Comparison of ENCODE assay signal across 16 cellular contexts in the genomic region with DNA sequence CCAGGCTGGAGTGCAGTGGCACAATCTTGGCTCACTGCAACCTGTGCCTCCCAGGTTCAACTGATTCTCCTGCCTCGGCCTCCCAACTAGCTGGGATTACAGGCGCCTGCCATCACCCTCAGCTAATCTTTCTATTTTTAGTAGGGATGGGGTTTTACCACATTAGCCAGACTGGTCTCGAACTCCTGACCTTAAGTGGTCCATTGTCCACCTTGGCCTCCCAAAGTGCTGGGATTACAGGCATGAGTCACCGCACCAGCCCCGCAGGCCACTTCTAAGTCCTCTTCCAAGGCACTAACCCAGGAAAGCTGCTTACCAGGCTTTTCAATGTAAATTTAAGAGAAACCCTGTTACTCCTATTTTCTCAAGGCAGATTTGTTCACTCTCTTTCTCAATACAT. TPM values are rescaled to one million over a fixed set of nuclear protein-coding genes. Genes with fewer than 3 reads are reported as not detected.
DNase-seq lines count a peak whose midpoint lies in the region; ATAC-seq lines count a peak whose summit lies in the region.
"Had no signal": no experiment of that assay in that cellular context is flagged by ENCODE, and none has a peak within 500 bp of the region (broad histone marks: within the 10 kb centered on the region; RNA-seq: fewer than 3 reads in every experiment).

No MANE protein-coding gene starts in this region.

- ATAC-seq in activated CD8-positive, alpha-beta T cell treated with anti-CD3 and anti-CD28 coated beads, Interleukin-2, amount 10 ng/mL, durations not matched to agents 7 days and 5 days, result no peak
- no peak for ATAC-seq in HG02884 (IDR thresholded peaks at IDR 0.05; ENCODE audit: unreplicated experiment)

- peak overlapping the region; percentile 25 for H3K27ac Mint-ChIP-seq in activated CD8-positive, alpha-beta T cell treated with anti-CD3 and anti-CD28 coated beads, Interleukin-2, amount 10 ng/mL, durations not matched to agents 7 days and 5 days
- H3K27ac Mint-ChIP-seq: T-helper 1 cell treated with Interleukin-12 subunit alpha and Interleukin-12 subunit beta and Interleukin-4 antibody, amounts not matched to agents 30 μg/mL and 1 μg/mL, for 36 hours had no signal

- H3K9me3 ChIP-seq in HUES64 (ENCODE audit: insufficient read depth, low read depth, low read length), result no peaks in the 10 kb centered on the region
- H3K9me3 ChIP-seq: BLaER1 treated with 17β-estradiol and CSF1 and Interleukin-3, amounts not matched to agents 10 nM and 100 nM had no signal

- no peaks in the 10 kb centered on the region for H3K27me3 Mint-ChIP-seq in activated CD8-positive, alpha-beta T cell treated with anti-CD3 and anti-CD28 coated beads, Interleukin-2, amount 10 ng/mL, durations not matched to agents 7 days and 5 days (ENCODE audit: low read depth)
- H3K27me3 Mint-ChIP-seq: central memory CD8-positive, alpha-beta T cell had no signal

- H3K4me1 ChIP-seq in HUES64 (ENCODE audit: insufficient read depth, low read length), result peaks cover 6% of the 10 kb centered on the region; the same call in 1 of the 2 replicates

- H3K9ac ChIP-seq in HUES64 (ENCODE audit: low read depth, low read length), result 0 out of 2 replicates have a peak overlapping the region, but pooled peaks have one; percentile 1
- H3K9ac ChIP-seq: BLaER1 treated with 17β-estradiol and CSF1 and Interleukin-3, amounts not matched to agents 10 nM and 100 nM had no signal

- no peaks in the 10 kb centered on the region for H3K36me3 ChIP-seq in HUES64 (ENCODE audit: insufficient read depth, low read length)

- CTCF ChIA-PET in activated CD8-positive, alpha-beta T cell treated with anti-CD3 and anti-CD28 coated beads, Interleukin-2, amount 10 ng/mL, durations not matched to agents 7 days and 5 days (lab: Charles Lee), result interaction anchor here (1.6 kb wide), 1 partner anchor 17 kb away, joined by 4 read pairs; no protein-coding TSS in a partner anchor

- no peak overlapping the region for H3K4me3 Mint-ChIP-seq in activated CD8-positive, alpha-beta T cell treated with anti-CD3 and anti-CD28 coated beads, Interleukin-2, amount 10 ng/mL, durations not matched to agents 7 days and 5 days
- H3K4me3 Mint-ChIP-seq: central memory CD8-positive, alpha-beta T cell; T-helper 1 cell treated with Interleukin-12 subunit alpha and Interleukin-12 subunit beta and Interleukin-4 antibody, amounts not matched to agents 30 μg/mL and 1 μg/mL, for 36 hours had no signal

- no peak overlapping the region for H3K4me3 ChIP-seq in HUES64 (ENCODE audit: low read length)
- H3K4me3 ChIP-seq: BLaER1 treated with 17β-estradiol and CSF1 and Interleukin-3, amounts not matched to agents 10 nM and 100 nM had no signal

- 0 out of 2 replicates have a peak overlapping the region, but pooled peaks have one; percentile 45 for H3K27ac ChIP-seq in HUES64 (ENCODE audit: low read depth, low read length)

- no peaks in the 10 kb centered on the region for H3K9me3 Mint-ChIP-seq in activated CD8-positive, alpha-beta T cell treated with anti-CD3 and anti-CD28 coated beads, Interleukin-2, amount 10 ng/mL, durations not matched to agents 7 days and 5 days (ENCODE audit: insufficient read depth)
- H3K9me3 Mint-ChIP-seq: central memory CD8-positive, alpha-beta T cell; T-helper 1 cell treated with Interleukin-12 subunit alpha and Interleukin-12 subunit beta and Interleukin-4 antibody, amounts not matched to agents 30 μg/mL and 1 μg/mL, for 36 hours had no signal

- H3K4me1 Mint-ChIP-seq in activated CD8-positive, alpha-beta T cell treated with anti-CD3 and anti-CD28 coated beads, Interleukin-2, amount 10 ng/mL, durations not matched to agents 7 days and 5 days (ENCODE audit: low read depth), result peaks cover 54% of the 10 kb centered on the region

- peaks cover 2% of the 10 kb centered on the region for H3K36me3 Mint-ChIP-seq in activated CD8-positive, alpha-beta T cell treated with anti-CD3 and anti-CD28 coated beads, Interleukin-2, amount 10 ng/mL, durations not matched to agents 7 days and 5 days (ENCODE audit: low read depth)

- WGBS in HUES64, result 77% methylated on average over 4 of the region's 5 CpGs

- POLR2A ChIA-PET in activated CD8-positive, alpha-beta T cell treated with anti-CD3 and anti-CD28 coated beads, Interleukin-2, amount 10 ng/mL, durations not matched to agents 7 days and 5 days (lab: Charles Lee), result no interaction called here

- H3K27me3 ChIP-seq in HUES64 (ENCODE audit: insufficient read depth, low read length), result no peaks in the 10 kb centered on the region
- H3K27me3 ChIP-seq: BLaER1 treated with 17β-estradiol and CSF1 and Interleukin-3, amounts not matched to agents 10 nM and 100 nM had no signal

- peak; percentile 26 for DNase-seq in Daoy (ENCODE audit: low read depth)
- no peak for DNase-seq in activated CD8-positive, alpha-beta T cell treated with anti-CD3 and anti-CD28 coated beads, Interleukin-2, amount 10 ng/mL, durations not matched to agents 7 days and 5 days
- DNase-seq in islet precursor cell, result peak; percentile 79
- DNase-seq in NCI-H524 treated with DMSO at 0.1 percent for 48 hours (lab: John Stamatoyannopoulos, UW), result no peak
- DNase-seq in UCSD-AML1 (lab: John Stamatoyannopoulos, UW; ENCODE audit: unreplicated experiment), result no peak
- DNase-seq in NCI-H748 (lab: John Stamatoyannopoulos, UW; ENCODE audit: unreplicated experiment), result no peak
- DNase-seq: activated CD4-positive, alpha-beta T cell treated with anti-CD3 and anti-CD28 coated beads, Interleukin-2, amount 50 U/mL, for 4 hours; activated effector memory CD4-positive, alpha-beta T cell treated with anti-CD3 and anti-CD28 coated beads, Interleukin-2, amount 50 U/mL, for 16 hours; KBM-7; NCI-H2081 treated with DMSO at 0.1 percent for 48 hours; OCI-M1 had no signal

RNA-seq across cellular contexts. Expression of gene DENND5A, which starts 50.4 kb away (rescaled TPM):
- 62.5 and 67.5 TPM in 2 replicates for total RNA-seq in Daoy (2014; rRNA removed; shearing (Covaris generic))
- 46.9 TPM for polyA plus RNA-seq in HUES64 (2013, experiment 1 of 2)
- polyA plus RNA-seq in HUES64 (2013, experiment 2 of 2), result 56.4 TPM
- total RNA-seq in activated CD8-positive, alpha-beta T cell treated with anti-CD3 and anti-CD28 coated beads, Interleukin-2, amount 10 ng/mL, durations not matched to agents 7 days and 5 days, result 10 to 100 TPM; 78.5 to 81.1 TPM

Comparison
In these comparisons a context has a peak if more than half of its experiments do, and no peak if none do; other contexts are left out.
1. DNase-seq: peak in Daoy (single experiment) and islet precursor cell (single experiment); none in activated CD8-positive, alpha-beta T cell treated with anti-CD3 and anti-CD28 coated beads, Interleukin-2, amount 10 ng/mL, durations not matched to agents 7 days and 5 days (single experiment), NCI-H524 treated with DMSO at 0.1 percent for 48 hours (single experiment), UCSD-AML1 (single experiment) and NCI-H748 (single experiment).